ENCODE assay signal across 1 cellular context in the genomic region with DNA sequence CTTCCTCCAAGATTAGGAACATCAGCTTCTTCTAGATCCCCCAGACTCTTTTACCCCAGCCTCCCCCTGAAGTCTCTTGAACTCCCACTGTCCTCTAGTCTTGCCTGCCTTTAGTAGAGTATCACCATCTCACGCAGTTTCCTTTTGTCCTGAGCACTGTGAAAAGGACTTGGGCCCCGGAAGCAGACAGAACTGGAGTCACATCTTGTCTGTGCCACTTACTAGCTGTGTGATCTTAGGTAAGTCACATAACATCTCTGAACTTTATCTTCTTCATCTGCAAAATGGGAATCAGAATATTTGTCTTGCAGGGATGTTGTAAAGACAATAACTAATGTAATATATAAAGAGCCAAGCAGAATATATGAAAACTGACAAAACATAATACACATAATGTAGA.
TF ChIP-seq lines count a peak whose summit lies in the region.

No MANE protein-coding gene starts in this region.

TF ChIP-seq in WTC11, 78 proteins besides CTCF, POLR2A, EP300 and RAD21:
- TF ChIP-seq, protein P1, sequence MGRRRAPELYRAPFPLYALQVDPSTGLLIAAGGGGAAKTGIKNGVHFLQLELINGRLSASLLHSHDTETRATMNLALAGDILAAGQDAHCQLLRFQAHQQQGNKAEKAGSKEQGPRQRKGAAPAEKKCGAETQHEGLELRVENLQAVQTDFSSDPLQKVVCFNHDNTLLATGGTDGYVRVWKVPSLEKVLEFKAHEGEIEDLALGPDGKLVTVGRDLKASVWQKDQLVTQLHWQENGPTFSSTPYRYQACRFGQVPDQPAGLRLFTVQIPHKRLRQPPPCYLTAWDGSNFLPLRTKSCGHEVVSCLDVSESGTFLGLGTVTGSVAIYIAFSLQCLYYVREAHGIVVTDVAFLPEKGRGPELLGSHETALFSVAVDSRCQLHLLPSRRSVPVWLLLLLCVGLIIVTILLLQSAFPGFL (CRISPR knock-in tag; IDR thresholded peaks at IDR 0.05; ENCODE audit: borderline replicate concordance), result no peak
